10 cellular contexts compared by ENCODE assay signal in the genomic region with DNA sequence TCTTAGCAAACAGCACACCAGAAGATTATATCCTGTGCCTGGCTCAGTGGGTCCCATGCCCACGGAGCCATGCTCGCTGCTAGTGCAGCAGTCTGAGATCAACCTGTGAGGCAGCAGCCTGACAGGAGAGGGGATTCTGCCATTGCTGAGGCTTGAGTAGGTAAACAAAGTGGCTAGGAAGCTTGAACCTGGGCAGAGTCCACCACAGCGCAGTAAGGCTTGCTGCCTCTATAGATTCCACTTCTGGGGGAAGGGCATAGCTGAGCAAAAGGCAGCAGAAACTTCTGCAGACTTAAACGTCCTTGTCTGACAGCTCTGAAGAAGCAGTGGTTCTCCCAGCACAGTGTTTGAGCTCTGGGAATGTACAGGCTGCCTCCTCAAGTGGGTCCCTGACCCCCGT.
"Had no signal": no experiment of that assay in that cellular context is flagged by ENCODE, and none has a peak within 500 bp of the region (broad histone marks: within the 10 kb centered on the region; RNA-seq: fewer than 3 reads in every experiment).

No MANE protein-coding gene starts in this region.

- H3K36me3 ChIP-seq: HAP-1 had no signal

- H3K4me1 ChIP-seq: HAP-1 had no signal

- H2AFZ ChIP-seq: GM23248 had no signal

- H3K4me3 Mint-ChIP-seq: HFFc6 had no signal

- H3K27ac ChIP-seq: GM23248, HL-60 had no signal

- H3K27ac Mint-ChIP-seq: HFFc6 had no signal

- H3K9me3 ChIP-seq: HAP-1 had no signal

- DNase-seq: GM23248, GOT3, H7, HFFc6, IMR-90, KG1 had no signal

- H3K4me3 ChIP-seq: GM23248, HAP-1, K562 had no signal

- H3K9ac ChIP-seq: GM23248 had no signal

- ATAC-seq: HCT116, K562 had no signal
